In genomic region chr5:112976432-112977309, GRCh38 we compare ENCODE assay signal across 8 cellular contexts. TPM values are rescaled to one million over a fixed set of nuclear protein-coding genes. Genes with fewer than 3 reads are reported as not detected.
DNase-seq lines count a peak whose midpoint lies in the region; ATAC-seq and TF ChIP-seq lines count a peak whose summit lies in the region.

Gene DCP2, plus strand, starts transcription at chr5:112976798. Its CDS starts 136 bp downstream, at chr5:112976934.

- H3K36me3 ChIP-seq in thymus (ENCODE audit: control insufficient read depth, insufficient read depth) = no peaks in the 10 kb centered on the region

- H3K36me3 Mint-ChIP-seq in osteocyte (ENCODE audit: unreplicated experiment) = peaks cover 2% of the 10 kb centered on the region

- no peaks in the 10 kb centered on the region for H3K27me3 ChIP-seq in thymus (ENCODE audit: control insufficient read depth, insufficient read depth)

- peaks cover 4% of the 10 kb centered on the region for H3K4me1 ChIP-seq in thymus (ENCODE audit: control insufficient read depth, insufficient read depth, low read length)

- H3K4me3 ChIP-seq in GM12864 (ENCODE audit: low read depth, low read length) (peak within 1 kb of the TSS; percentile 83), thymus (ENCODE audit: low read length) (peak within 1 kb of the TSS; percentile 86)

- TF ChIP-seq CTCF in GM12864 (IDR thresholded peaks at IDR 0.05; ENCODE audit: low read depth, low read length, missing control alignments) (no peak), osteocyte (IDR thresholded peaks at IDR 0.05) (no peak)

- H3K27ac Mint-ChIP-seq in osteocyte (ENCODE audit: unreplicated experiment) = peak within 1 kb of the TSS; percentile 95

- under 1% methylated on average over 75 of the region's 75 CpGs for WGBS in thymus

- intact Hi-C loops in head of caudate nucleus (cut with DNase I) = loop anchor here (5.0 kb wide), 2 partner anchors 54 to 536 kb away; partner anchors contain the start of genes REEP5 and YTHDC2

- ATAC-seq in HG02759 (IDR thresholded peaks at IDR 0.05; ENCODE audit: unreplicated experiment) = peak; percentile 99

- peak within 1 kb of the TSS; percentile 97 for H3K27ac ChIP-seq in thymus (ENCODE audit: low read depth)

- no peaks in the 10 kb centered on the region for H3K27me3 Mint-ChIP-seq in osteocyte (ENCODE audit: unreplicated experiment)

- DNase-seq in GM12864 (ENCODE audit: low read depth) (peak; percentile 99), NCI-H1417 (lab: John Stamatoyannopoulos, UW) (peak; percentile 91 to 98 (median 96)), SW 1271 (lab: John Stamatoyannopoulos, UW) (peak; percentile 100), head of caudate nucleus (peak; percentile 88 to 98 (median 94)), osteocyte (ENCODE audit: extremely low spot score, unreplicated experiment) (peak; percentile 96)
- peak; percentile 88 for DNase-seq in activated naive CD8-positive, alpha-beta T cell treated with anti-CD3 and anti-CD28 coated beads, Interleukin-2, amount 50 U/mL, for 16 hours (ENCODE audit: low read depth, low spot score)

- H3K9me3 ChIP-seq in thymus (ENCODE audit: control insufficient read depth) = no peaks in the 10 kb centered on the region

- peak within 1 kb of the TSS; percentile 96 for H3K4me3 Mint-ChIP-seq in osteocyte (ENCODE audit: unreplicated experiment)

- H3K4me1 Mint-ChIP-seq in osteocyte (ENCODE audit: unreplicated experiment) = peaks cover 39% of the 10 kb centered on the region

- H3K9me3 Mint-ChIP-seq in osteocyte (ENCODE audit: unreplicated experiment) = no peaks in the 10 kb centered on the region

RNA-seq across cellular contexts. Expression of gene DCP2, which starts in this region (rescaled TPM):
- total RNA-seq in osteocyte = 39.7 and 45.6 TPM in 2 replicates
- 36.3 TPM for polyA plus RNA-seq in thymus

Comparison
In these comparisons a context has a peak if more than half of its experiments do, and no peak if none do; other contexts are left out.
1. Peak in every context shown above with its lines: DNase-seq, ATAC-seq, H3K4me3 ChIP-seq and H3K27ac ChIP-seq.